In genomic region chr19:48660854-48661731, GRCh38 we compare ENCODE assay signal across 8 cellular contexts. TPM values are rescaled to one million over a fixed set of nuclear protein-coding genes. Genes with fewer than 3 reads are reported as not detected.
DNase-seq lines count a peak whose midpoint lies in the region; ATAC-seq and TF ChIP-seq lines count a peak whose summit lies in the region.

No MANE protein-coding gene starts in this region.

- peak overlapping the region in 5 of 10 experiments; percentile 21 to 36 (median 28); a peak in 2 of 20 replicates for H3K4me3 ChIP-seq in BLaER1 treated with 17β-estradiol and CSF1 and Interleukin-3, amounts not matched to agents 10 nM and 100 nM
- no peak overlapping the region for H3K4me3 ChIP-seq in Panc1 (ENCODE audit: low read depth in 2 of 2, low read length in 2 of 2)

- H3K4me1 ChIP-seq in BLaER1 treated with 17β-estradiol and CSF1 and Interleukin-3, amounts not matched to agents 10 nM and 100 nM = peaks cover 13 to 49% (median 30%) of the 10 kb centered on the region in 10 experiments
- H3K4me1 ChIP-seq in Panc1 (ENCODE audit: control insufficient read depth, insufficient read depth, low read length) = no peaks in the 10 kb centered on the region

- no peaks in the 10 kb centered on the region for H3K36me3 Mint-ChIP-seq in activated T-cell treated with anti-CD3 and anti-CD28 coated beads, Interleukin-2, amount 50 U/mL, for 4 hours (ENCODE audit: insufficient read depth)
- H3K36me3 Mint-ChIP-seq in nephron progenitor cell (ENCODE audit: low read depth) = no peaks in the 10 kb centered on the region

- no peak for TF ChIP-seq CTCF in Panc1 (IDR thresholded peaks at IDR 0.05)
- no peak for TF ChIP-seq CTCF in nephron progenitor cell (IDR thresholded peaks at IDR 0.05)

- H3K36me3 ChIP-seq in BLaER1 treated with 17β-estradiol and CSF1 and Interleukin-3, amounts not matched to agents 10 nM and 100 nM = no peaks in the 10 kb centered on the region
- H3K36me3 ChIP-seq in Panc1 (ENCODE audit: control insufficient read depth, insufficient read depth, low read length) = no peaks in the 10 kb centered on the region

- H3K4me2 ChIP-seq in BLaER1 treated with 17β-estradiol and CSF1 and Interleukin-3, amounts not matched to agents 10 nM and 100 nM = peak overlapping the region; percentile 47 to 74 (median 58)

- H3K9me3 Mint-ChIP-seq in activated T-cell treated with anti-CD3 and anti-CD28 coated beads, Interleukin-2, amount 50 U/mL, for 4 hours = no peaks in the 10 kb centered on the region
- no peaks in the 10 kb centered on the region for H3K9me3 Mint-ChIP-seq in nephron progenitor cell

- H3K4me3 Mint-ChIP-seq in activated T-cell treated with anti-CD3 and anti-CD28 coated beads, Interleukin-2, amount 50 U/mL, for 4 hours = peak overlapping the region; percentile 63
- H3K4me3 Mint-ChIP-seq in nephron progenitor cell = no peak overlapping the region

- H3K4me1 Mint-ChIP-seq in activated T-cell treated with anti-CD3 and anti-CD28 coated beads, Interleukin-2, amount 50 U/mL, for 4 hours (ENCODE audit: low read depth) = peaks cover 7% of the 10 kb centered on the region
- peaks cover 29% of the 10 kb centered on the region for H3K4me1 Mint-ChIP-seq in nephron progenitor cell

- intact Hi-C loops in Panc1 (cut with micrococcal nuclease; ENCODE audit: unreplicated experiment) = no loop called here

- H3K9me3 ChIP-seq in BLaER1 treated with 17β-estradiol and CSF1 and Interleukin-3, amounts not matched to agents 10 nM and 100 nM (replicated peaks in 1 of 11) = no peaks in the 10 kb centered on the region; a peak in 1 of 22 replicates
- no peaks in the 10 kb centered on the region for H3K9me3 ChIP-seq in Panc1 (ENCODE audit: control insufficient read depth, insufficient read depth, low read depth, low read length)

- CTCF ChIA-PET in Panc1 (lab: Charles Lee) = no interaction called here

- DNase-seq in GM19240 (ENCODE audit: insufficient read length, low spot score) (peak; percentile 99), Panc1 (ENCODE audit: low read depth, low spot score) (no peak), fibroblast of gingiva (ENCODE audit: low read depth) (peak; percentile 78), nephron progenitor cell (peak; percentile 47), stromal cell of bone marrow (ENCODE audit: low read depth) (peak; percentile 72)
- DNase-seq in activated T-cell treated with anti-CD3 and anti-CD28 coated beads, Interleukin-2, amount 50 U/mL, for 4 hours = peak; percentile 70

- no peaks in the 10 kb centered on the region for H4K20me1 ChIP-seq in BLaER1 treated with 17β-estradiol and CSF1 and Interleukin-3, amounts not matched to agents 10 nM and 100 nM

- H3K9ac ChIP-seq in BLaER1 treated with 17β-estradiol and CSF1 and Interleukin-3, amounts not matched to agents 10 nM and 100 nM = peak overlapping the region in 9 of 11 experiments; percentile 40 to 73 (median 58); a peak in 17 of 22 replicates

- POLR2A ChIA-PET in Panc1 (lab: Charles Lee) = no interaction called here

- BruUV-seq in Panc1 (replicated peaks; lab: Mats Ljungman, UMichigan) = no TSS peak

- H3K27me3 ChIP-seq in BLaER1 treated with 17β-estradiol and CSF1 and Interleukin-3, amounts not matched to agents 10 nM and 100 nM = no peaks in the 10 kb centered on the region
- H3K27me3 ChIP-seq in Panc1 (ENCODE audit: control insufficient read depth, insufficient read depth, low read length) = no peaks in the 10 kb centered on the region

- ATAC-seq in HG03460 (IDR thresholded peaks at IDR 0.05; ENCODE audit: unreplicated experiment) (peak; percentile 84), Panc1 (peak; percentile 88)
- ATAC-seq in activated T-cell treated with anti-CD3 and anti-CD28 coated beads, Interleukin-2, amount 50 U/mL, for 4 hours = peak; percentile 96 to 98

- no peaks in the 10 kb centered on the region for H3K27me3 Mint-ChIP-seq in activated T-cell treated with anti-CD3 and anti-CD28 coated beads, Interleukin-2, amount 50 U/mL, for 4 hours (ENCODE audit: low read depth)
- peaks cover 11% of the 10 kb centered on the region for H3K27me3 Mint-ChIP-seq in nephron progenitor cell (ENCODE audit: low read depth, poor library complexity)

- H3K27ac ChIP-seq in BLaER1 treated with 17β-estradiol and CSF1 and Interleukin-3, amounts not matched to agents 10 nM and 100 nM = peak overlapping the region in 10 of 11 experiments; percentile 45 to 86 (median 83); a peak in 21 of 22 replicates
- no peak overlapping the region for H3K27ac ChIP-seq in Panc1 (ENCODE audit: low read length)

- in situ Hi-C loops in Panc1 (cut with HindIII; ENCODE audit: low pct_unique_long_range_greater_than_20kb, low sequenced_read_pairs) = no loop called here

- no peak overlapping the region for H3K27ac Mint-ChIP-seq in nephron progenitor cell

RNA-seq across cellular contexts. Expression of gene NTN5, which starts 11.7 kb away (rescaled TPM):
- total RNA-seq in Panc1 (2021; ENCODE audit: unreplicated experiment) = 0.23 TPM
- 0.42 TPM for polyA plus RNA-seq in Panc1 (2012; ENCODE audit: insufficient read length)
- under 1 TPM; 0.11 to 0.26 (median 0.18) TPM for total RNA-seq in activated T-cell treated with anti-CD3 and anti-CD28 coated beads, Interleukin-2, amount 50 U/mL, for 4 hours

RNA-seq across cellular contexts. Expression of gene CA11, which starts 15.1 kb away (rescaled TPM):
- total RNA-seq in Panc1 (2021; ENCODE audit: unreplicated experiment) = 12.6 TPM
- polyA plus RNA-seq in Panc1 (2012; ENCODE audit: insufficient read length) = 18.7 TPM
- 10 to 100 TPM in 1 of 3 donors, 1 to 10 TPM in 2; 8.8 to 11.6 (median 9.1) TPM for total RNA-seq in activated T-cell treated with anti-CD3 and anti-CD28 coated beads, Interleukin-2, amount 50 U/mL, for 4 hours

RNA-seq across cellular contexts. Expression of gene DBP, which starts 23.9 kb away (rescaled TPM):
- total RNA-seq in Panc1 (2021; ENCODE audit: unreplicated experiment) = 7.4 TPM
- polyA plus RNA-seq in Panc1 (2012; ENCODE audit: insufficient read length) = 10.4 TPM
- total RNA-seq in activated T-cell treated with anti-CD3 and anti-CD28 coated beads, Interleukin-2, amount 50 U/mL, for 4 hours = 10 to 100 TPM in 2 of 3 donors, 1 to 10 TPM in 1; 6.7 to 12.3 (median 11.2) TPM

RNA-seq across cellular contexts. Expression of gene FUT2, which starts 34.7 kb away (rescaled TPM):
- total RNA-seq in Panc1 (2021; ENCODE audit: unreplicated experiment) = 0.08 TPM
- polyA plus RNA-seq in Panc1 (2012; ENCODE audit: insufficient read length) = 0.82 TPM
- total RNA-seq in activated T-cell treated with anti-CD3 and anti-CD28 coated beads, Interleukin-2, amount 50 U/mL, for 4 hours = under 1 TPM in 1 of 3 donors, not detected in 2; 0.14 TPM

RNA-seq across cellular contexts. Expression of gene SPHK2, which starts 41.8 kb away (rescaled TPM):
- 19.5 TPM for total RNA-seq in Panc1 (2021; ENCODE audit: unreplicated experiment)
- polyA plus RNA-seq in Panc1 (2012; ENCODE audit: insufficient read length) = 20.0 TPM
- 10 to 100 TPM; 39.8 to 43.1 (median 40.6) TPM for total RNA-seq in activated T-cell treated with anti-CD3 and anti-CD28 coated beads, Interleukin-2, amount 50 U/mL, for 4 hours
